ENCODE assay signal across 1 cellular context in genomic region chr11:112280268-112281126, GRCh38.
TF ChIP-seq lines count a peak whose summit lies in the region.

No MANE protein-coding gene starts in this region.

TF ChIP-seq in GM12878, 131 proteins besides CTCF, POLR2A, EP300 and RAD21 (continued from another document):
- TF ChIP-seq BCLAF1 (IDR thresholded peaks at IDR 0.05) = no peak
- TF ChIP-seq NRF1 (conservative IDR thresholded peaks at IDR 0.05; ENCODE audit: low read depth, low read length) = no peak
- 0 out of 2 replicates have a peak, but pooled peaks have one; percentile 17 for TF ChIP-seq SIN3A (IDR thresholded peaks at IDR 0.05; ENCODE audit: low read depth, low read length)
- no peak for TF ChIP-seq ETV6 (conservative IDR thresholded peaks at IDR 0.05 in 1 of 2, IDR thresholded peaks at IDR 0.05 in 1 of 2; ENCODE audit: borderline replicate concordance in 1 of 2, low read depth in 1 of 2)
- no peak for TF ChIP-seq BCL3 (IDR thresholded peaks at IDR 0.05; ENCODE audit: borderline replicate concordance, insufficient read depth, low read depth, low read length, poor library complexity, severe bottlenecking)
- TF ChIP-seq BCL11A (IDR thresholded peaks at IDR 0.05; ENCODE audit: low read depth, low read length) = no peak
- TF ChIP-seq POU2F2 (IDR thresholded peaks at IDR 0.05; ENCODE audit: borderline replicate concordance, low read depth, low read length) = 0 out of 3 replicates have a peak, but pooled peaks have one; percentile 8
- peak; percentile 75 for TF ChIP-seq SMC3 (IDR thresholded peaks at IDR 0.05; ENCODE audit: borderline replicate concordance, low read length)
- TF ChIP-seq MTA2 (IDR thresholded peaks at IDR 0.05; ENCODE audit: low read depth) = no peak
- TF ChIP-seq ZSCAN29 (IDR thresholded peaks at IDR 0.05) = no peak
- peak; percentile 54; the same call in 1 of the 2 replicates for TF ChIP-seq RB1 (IDR thresholded peaks at IDR 0.05; ENCODE audit: borderline replicate concordance)
- no peak for TF ChIP-seq RELA (IDR thresholded peaks at IDR 0.05; ENCODE audit: borderline replicate concordance, partially characterized antibody)
- TF ChIP-seq BRCA1 (IDR thresholded peaks at IDR 0.05; ENCODE audit: low read depth, low read length) = no peak
- no peak for TF ChIP-seq BMI1 (IDR thresholded peaks at IDR 0.05; ENCODE audit: borderline replicate concordance)
- TF ChIP-seq LARP7 (IDR thresholded peaks at IDR 0.05) = no peak
- no peak for TF ChIP-seq NKRF (conservative IDR thresholded peaks at IDR 0.05)
- no peak for TF ChIP-seq FOXK2 (IDR thresholded peaks at IDR 0.05)
- no peak for TF ChIP-seq RBBP5 (conservative IDR thresholded peaks at IDR 0.05)
- peak; percentile 87; the same call in 1 of the 2 replicates for TF ChIP-seq PAX5 (IDR thresholded peaks at IDR 0.05; ENCODE audit: borderline replicate concordance, low read depth, low read length)
- no peak for TF ChIP-seq ZBED1 (IDR thresholded peaks at IDR 0.05; ENCODE audit: borderline replicate concordance)
